ENCODE assay signal across 1 cellular context in genomic region chr2:102369866-102370265, GRCh38.
TF ChIP-seq lines count a peak whose summit lies in the region.

No MANE protein-coding gene starts in this region.

TF ChIP-seq in H1, 55 proteins besides CTCF, POLR2A, EP300 and RAD21:
- TF ChIP-seq RFX5 (IDR thresholded peaks at IDR 0.05; ENCODE audit: borderline replicate concordance, low read depth, low read length) (no peak), CEBPB (IDR thresholded peaks at IDR 0.05; ENCODE audit: low read depth, low read length) (no peak), KDM5A (IDR thresholded peaks at IDR 0.05; ENCODE audit: low read length) (no peak), SRF (IDR thresholded peaks at IDR 0.05; ENCODE audit: low read depth, low read length) (no peak), KDM1A (IDR thresholded peaks at IDR 0.05; ENCODE audit: borderline replicate concordance, low read length) (no peak), SP2 (IDR thresholded peaks at IDR 0.05; ENCODE audit: low read length) (no peak), EGR1 (IDR thresholded peaks at IDR 0.05; ENCODE audit: borderline replicate concordance, low read depth, low read length) (no peak), NRF1 (IDR thresholded peaks at IDR 0.05; ENCODE audit: low read depth, low read length) (no peak), ATF2 (IDR thresholded peaks at IDR 0.05; ENCODE audit: low read length) (no peak), SIRT6 (IDR thresholded peaks at IDR 0.05; ENCODE audit: low read length) (no peak), TBP (IDR thresholded peaks at IDR 0.05; ENCODE audit: low read depth, low read length) (no peak), ASH2L (IDR thresholded peaks at IDR 0.05; ENCODE audit: low read length) (no peak), SUZ12 (IDR thresholded peaks at IDR 0.05; ENCODE audit: low read length) (no peak), BRCA1 (IDR thresholded peaks at IDR 0.05; ENCODE audit: low read depth, low read length) (no peak)
TF ChIP-seq in H1: peak in this region for 0.
